Comparison of ENCODE assay signal across 8 cellular contexts in genomic region chrX:40097101-40097491, GRCh38. TPM values are rescaled to one million over a fixed set of nuclear protein-coding genes. Genes with fewer than 3 reads are reported as not detected.
DNase-seq lines count a peak whose midpoint lies in the region; ATAC-seq and TF ChIP-seq lines count a peak whose summit lies in the region.

No MANE protein-coding gene starts in this region.

- CTCF ChIA-PET in activated CD8-positive, alpha-beta T cell treated with anti-CD3 and anti-CD28 coated beads for 36 hours (lab: Charles Lee), result interaction anchor here (0.5 to 1.4 kb wide), 6 partner anchors 11 to 280 kb away, joined by 3 to 4 read pairs (median 3); no protein-coding TSS in a partner anchor

- no peaks in the 10 kb centered on the region for H3K27me3 Mint-ChIP-seq in activated CD8-positive, alpha-beta T cell treated with anti-CD3 and anti-CD28 coated beads for 36 hours

- H3K4me3 ChIP-seq in iPS-11a (ENCODE audit: low read depth, low read length), result peak overlapping the region; percentile 49

- ATAC-seq in activated CD8-positive, alpha-beta T cell treated with anti-CD3 and anti-CD28 coated beads for 36 hours, result no peak
- ATAC-seq in HG03095 (IDR thresholded peaks at IDR 0.05; ENCODE audit: unreplicated experiment), result no peak
- no peak for ATAC-seq in HG03521 (IDR thresholded peaks at IDR 0.05; ENCODE audit: unreplicated experiment)

- DNase-seq in activated CD4-positive, alpha-beta T cell treated with anti-CD3 and anti-CD28 coated beads for 4 hours, result peak; percentile 39 to 50
- no peak for DNase-seq in activated CD4-positive, alpha-beta T cell treated with anti-CD3 and anti-CD28 coated beads for 1 hour
- peak; percentile 48 for DNase-seq in activated CD8-positive, alpha-beta T cell treated with anti-CD3 and anti-CD28 coated beads for 36 hours
- DNase-seq in stimulated activated naive CD4-positive, alpha-beta T cell (lab: John Stamatoyannopoulos, UW), result peak in 4 of 6 experiments; percentile 32 to 64 (median 54)
- DNase-seq in NCI-H128 (lab: John Stamatoyannopoulos, UW; ENCODE audit: unreplicated experiment), result no peak

- intact Hi-C loops in activated CD8-positive, alpha-beta T cell treated with anti-CD3 and anti-CD28 coated beads for 36 hours (cut with micrococcal nuclease), result loop anchor here (5.0 to 10.0 kb wide), 3 partner anchors 55 to 82 kb away; no protein-coding TSS in a partner anchor

- H3K4me1 Mint-ChIP-seq in activated CD8-positive, alpha-beta T cell treated with anti-CD3 and anti-CD28 coated beads for 36 hours (ENCODE audit: low read depth), result peaks cover 27% of the 10 kb centered on the region

- no peak for TF ChIP-seq CTCF in activated CD8-positive, alpha-beta T cell treated with anti-CD3 and anti-CD28 coated beads for 36 hours (IDR thresholded peaks at IDR 0.05)

- peaks cover 12% of the 10 kb centered on the region for H3K36me3 Mint-ChIP-seq in activated CD8-positive, alpha-beta T cell treated with anti-CD3 and anti-CD28 coated beads for 36 hours (ENCODE audit: low read depth)

- H3K4me3 Mint-ChIP-seq in activated CD8-positive, alpha-beta T cell treated with anti-CD3 and anti-CD28 coated beads for 36 hours, result peak overlapping the region; percentile 83

- POLR2A ChIA-PET in activated CD8-positive, alpha-beta T cell treated with anti-CD3 and anti-CD28 coated beads for 36 hours (lab: Charles Lee), result interaction anchor here (0.8 to 4.5 kb wide), 10 partner anchors 8 to 84 kb away, joined by 3 to 32 read pairs (median 6); no protein-coding TSS in a partner anchor

- H3K27ac Mint-ChIP-seq in activated CD8-positive, alpha-beta T cell treated with anti-CD3 and anti-CD28 coated beads for 36 hours, result peak overlapping the region; percentile 81

- H3K9me3 Mint-ChIP-seq in activated CD8-positive, alpha-beta T cell treated with anti-CD3 and anti-CD28 coated beads for 36 hours, result no peaks in the 10 kb centered on the region

RNA-seq across cellular contexts. Expression of gene BCOR, which starts 0.7 kb away (rescaled TPM):
- total RNA-seq in activated CD8-positive, alpha-beta T cell treated with anti-CD3 and anti-CD28 coated beads for 36 hours, result 10 to 100 TPM; 38.3 to 39.6 TPM

Comparison
In these comparisons a context has a peak if more than half of its experiments do, and no peak if none do; other contexts are left out.
1. DNase-seq: peak in activated CD4-positive, alpha-beta T cell treated with anti-CD3 and anti-CD28 coated beads for 4 hours (2 of 2), activated CD8-positive, alpha-beta T cell treated with anti-CD3 and anti-CD28 coated beads for 36 hours (single experiment) and stimulated activated naive CD4-positive, alpha-beta T cell (4 of 6); none in activated CD4-positive, alpha-beta T cell treated with anti-CD3 and anti-CD28 coated beads for 1 hour (single experiment) and NCI-H128 (single experiment).